8 cellular contexts compared by ENCODE assay signal in genomic region chr2:11482473-11483031, GRCh38. TPM values are rescaled to one million over a fixed set of nuclear protein-coding genes. Genes with fewer than 3 reads are reported as not detected.
DNase-seq lines count a peak whose midpoint lies in the region; ATAC-seq and TF ChIP-seq lines count a peak whose summit lies in the region.

No MANE protein-coding gene starts in this region.

- no peaks in the 10 kb centered on the region for H3K9me3 ChIP-seq in left lung
- H3K9me3 ChIP-seq in testis = no peaks in the 10 kb centered on the region

- H3K4me3 ChIP-seq in left lung = peak overlapping the region; percentile 9 to 29
- peak overlapping the region; percentile 67 to 69 for H3K4me3 ChIP-seq in testis

- DNase-seq in DMS 273 (lab: John Stamatoyannopoulos, UW; ENCODE audit: unreplicated experiment) = peak; percentile 78
- no peak for DNase-seq in DMS 273 treated with DMSO at 0.1 percent for 48 hours (lab: John Stamatoyannopoulos, UW)
- peak; percentile 37 for DNase-seq in cerebellar cortex (ENCODE audit: low spot score)
- DNase-seq in left lung = peak in 1 of 2 donors; percentile 62
- peak; percentile 56 for DNase-seq in testis
- DNase-seq in glomerular visceral epithelial cell (ENCODE audit: extremely low spot score) = no peak
- DNase-seq in AG08395 (ENCODE audit: low spot score) = no peak

- 2% methylated on average over 63 of the region's 69 CpGs; no CpG with 5 or more reads in 1 of the 2 donors for WGBS in testis, 2 donors

- H3K36me3 ChIP-seq in left lung (no peaks in the 10 kb centered on the region), testis (ENCODE audit: low read depth, missing control alignments) (no peaks in the 10 kb centered on the region)

- intact Hi-C loops in left lung (cut with DNase I) = no loop called here
- intact Hi-C loops in testis (cut with DNase I; ENCODE audit: low total_unique reads) = no loop called here

- ATAC-seq in left lung (peak; percentile 32), GM19455 (IDR thresholded peaks at IDR 0.05; ENCODE audit: unreplicated experiment) (no peak)

- TF ChIP-seq POLR2A in testis (IDR thresholded peaks at IDR 0.05) = no peak

- H3K4me1 ChIP-seq in left lung = peaks cover 3 to 12% of the 10 kb centered on the region in 2 donors
- peaks cover 9% of the 10 kb centered on the region for H3K4me1 ChIP-seq in testis

- H3K27me3 ChIP-seq in left lung = peaks cover 38 to 90% of the 10 kb centered on the region in 2 donors
- H3K27me3 ChIP-seq in testis = no peaks in the 10 kb centered on the region

- H3K27ac ChIP-seq in left lung = no peak overlapping the region
- H3K27ac ChIP-seq in testis = peak overlapping the region; percentile 90 to 91

- TF ChIP-seq CTCF in left lung (IDR thresholded peaks at IDR 0.05) (no peak), testis (IDR thresholded peaks at IDR 0.05) (no peak)

RNA-seq across cellular contexts. Expression of gene E2F6, which starts 16.6 kb away (rescaled TPM):
- 10 to 100 TPM in 1 of 2 donors, 1 to 10 TPM in 1; 8.7 to 15.4 TPM for total RNA-seq in left lung
- 10 to 100 TPM; 15.7 to 24.3 TPM for total RNA-seq in testis
- polyA plus RNA-seq in testis (ENCODE audit: insufficient read depth, low read depth, low replicate concordance) = 20.2 TPM

RNA-seq across cellular contexts. Expression of gene GREB1, which starts 51.3 kb away (rescaled TPM):
- 1 to 10 TPM; 1.6 to 3.1 TPM for total RNA-seq in left lung
- total RNA-seq in testis = 100 to 1,000 TPM in 1 of 2 donors, 10 to 100 TPM in 1; 91.0 to 136 TPM
- polyA plus RNA-seq in testis (ENCODE audit: insufficient read depth, low read depth, low replicate concordance) = 29.8 TPM

Comparison
In these comparisons a context has a peak if more than half of its experiments do, and no peak if none do; other contexts are left out.
1. DNase-seq: peak in DMS 273 (single experiment), cerebellar cortex (single experiment) and testis (single experiment); none in DMS 273 treated with DMSO at 0.1 percent for 48 hours (single experiment), glomerular visceral epithelial cell (single experiment) and AG08395 (single experiment).
2. H3K27ac ChIP-seq: peak in testis (2 of 2); none in left lung (0 of 2).
3. RNA of gene GREB1, which starts 51.3 kb away (total RNA-seq): 91.0 to 136 TPM in testis; 1.6 to 3.1 TPM in left lung; every median in the first group is over 10 times any median in the second.